15 cellular contexts compared by ENCODE assay signal in the genomic region with DNA sequence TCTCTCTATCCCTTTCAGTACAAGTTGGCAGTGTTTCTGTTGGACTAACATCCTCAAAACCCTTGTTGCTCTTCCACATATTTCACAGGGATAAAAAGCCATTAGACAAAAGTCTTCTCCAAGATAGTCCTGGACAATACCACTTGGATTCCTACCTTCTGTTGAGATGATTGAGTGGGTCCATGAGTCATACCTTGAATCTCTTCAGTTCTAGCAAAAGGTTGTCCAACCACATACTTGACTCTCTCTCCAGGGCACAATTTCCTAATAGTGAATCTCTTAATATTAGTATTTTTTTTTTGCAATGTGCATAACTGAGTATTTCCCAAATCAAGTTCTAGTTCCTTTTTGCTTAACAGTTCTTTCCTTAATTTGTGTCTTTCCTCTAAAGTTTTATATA.
A peak's percentile ranks its signal among the peaks of the same experiment; 100 is the strongest.
DNase-seq lines count a peak whose midpoint lies in the region; ATAC-seq and TF ChIP-seq lines count a peak whose summit lies in the region.
"Had no signal": no experiment of that assay in that cellular context is flagged by ENCODE, and none has a peak within 500 bp of the region (broad histone marks: within the 10 kb centered on the region; RNA-seq: fewer than 3 reads in every experiment).

No MANE protein-coding gene starts in this region.

- H3K27ac Mint-ChIP-seq in immature natural killer cell = no peak overlapping the region
- H3K27ac Mint-ChIP-seq: CD14-positive monocyte; CD8-positive, alpha-beta memory T cell; H9 had no signal

- H3K4me1 Mint-ChIP-seq in immature natural killer cell = no peaks in the 10 kb centered on the region
- H3K4me1 Mint-ChIP-seq: CD14-positive monocyte; CD8-positive, alpha-beta memory T cell had no signal

- TF ChIP-seq CTCF in epithelial cell of esophagus (IDR thresholded peaks at IDR 0.05; ENCODE audit: insufficient read depth, low read depth, low read length, missing control alignments) = no peak
- no peak for TF ChIP-seq CTCF in left lung (IDR thresholded peaks at IDR 0.05)

- H3K27ac ChIP-seq in left lung (no peak overlapping the region), caudate nucleus (ENCODE audit: low read depth, low read length) (no peak overlapping the region)
- H3K27ac ChIP-seq: A549 had no signal

- H3K36me3 Mint-ChIP-seq in immature natural killer cell = peaks cover 0 to 7% (median 0%) of the 10 kb centered on the region in 3 donors
- H3K36me3 Mint-ChIP-seq: CD14-positive monocyte; CD8-positive, alpha-beta memory T cell had no signal

- no peaks in the 10 kb centered on the region for H3K36me3 ChIP-seq in left lung

- ATAC-seq in left lung (peak; percentile 41), HG02610 (IDR thresholded peaks at IDR 0.05; ENCODE audit: unreplicated experiment) (no peak)
- ATAC-seq: A549, GM12878, HepG2 had no signal

- no peak overlapping the region for H3K4me3 Mint-ChIP-seq in immature natural killer cell
- H3K4me3 Mint-ChIP-seq: CD14-positive monocyte; CD8-positive, alpha-beta memory T cell; H9 had no signal

- H3K4me1 ChIP-seq in left lung = no peaks in the 10 kb centered on the region
- H3K4me1 ChIP-seq: A549, Caco-2 had no signal

- no peaks in the 10 kb centered on the region for H3K27me3 ChIP-seq in left lung

- no peaks in the 10 kb centered on the region for H3K9me3 Mint-ChIP-seq in immature natural killer cell
- H3K9me3 Mint-ChIP-seq: CD8-positive, alpha-beta memory T cell; H9 had no signal

- DNase-seq in amniotic epithelial cell (ENCODE audit: low read depth) (peak; percentile 38), epithelial cell of esophagus (ENCODE audit: low read depth) (peak; percentile 41), left lung (no peak), caudate nucleus (lab: John Stamatoyannopoulos, UW) (no peak), immature natural killer cell (no peak), Ammon's horn (ENCODE audit: low spot score) (no peak)
- DNase-seq: Caco-2; CD8-positive, alpha-beta memory T cell; GOT3; H9 had no signal

- H3K4me3 ChIP-seq in epithelial cell of esophagus (ENCODE audit: low read length) (no peak overlapping the region), left lung (no peak overlapping the region)
- H3K4me3 ChIP-seq: A549, GM12878 had no signal

- H3K9me3 ChIP-seq in left lung = no peaks in the 10 kb centered on the region
- H3K9me3 ChIP-seq: A549, Caco-2 had no signal

- H3K27me3 Mint-ChIP-seq in immature natural killer cell (ENCODE audit: low read depth in 3 of 3) = peaks cover 0 to 16% (median 10%) of the 10 kb centered on the region in 3 donors

- intact Hi-C loops in left lung (cut with DNase I) = no loop called here

Comparison
In these comparisons a context has a peak if more than half of its experiments do, and no peak if none do; other contexts are left out.
1. DNase-seq: peak in amniotic epithelial cell (single experiment) and epithelial cell of esophagus (single experiment); none in left lung (0 of 2), caudate nucleus (0 of 61), immature natural killer cell (0 of 3) and Ammon's horn (single experiment).